In the genomic region with DNA sequence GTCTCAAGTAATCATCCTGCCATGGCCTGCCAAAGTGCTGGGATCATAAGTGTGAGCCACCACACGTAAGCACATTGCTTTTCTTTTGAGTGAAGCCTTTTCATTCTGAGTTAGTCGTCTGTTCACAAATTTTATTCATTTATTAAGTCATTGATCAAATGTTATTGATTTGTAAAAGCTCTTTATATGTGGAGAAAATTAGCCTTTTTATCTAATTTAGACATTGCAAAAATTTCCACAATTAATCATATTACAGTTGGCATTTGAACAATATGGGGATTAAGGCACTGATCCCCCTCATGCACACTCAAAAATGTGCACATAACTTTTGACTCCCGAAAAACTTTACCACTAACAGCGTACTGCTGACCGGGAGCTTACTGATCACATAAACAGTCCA, we compare ENCODE assay signal across 10 cellular contexts. TPM values are rescaled to one million over a fixed set of nuclear protein-coding genes. Genes with fewer than 3 reads are reported as not detected.
"Had no signal": no experiment of that assay in that cellular context is flagged by ENCODE, and none has a peak within 500 bp of the region (broad histone marks: within the 10 kb centered on the region; RNA-seq: fewer than 3 reads in every experiment).

No MANE protein-coding gene starts in this region.

- H3K9ac ChIP-seq: GM23248 had no signal

- H3K4me2 ChIP-seq: GM23338 had no signal

- FAIRE-seq: H54 had no signal

- H3K36me3 ChIP-seq: HAP-1 had no signal

- H3K4me1 ChIP-seq: HAP-1 had no signal

- H3K27ac Mint-ChIP-seq: GM23338, H9, HFFc6 had no signal

- H2AFZ ChIP-seq: GM23248, GM23338 had no signal

- H3K4me3 ChIP-seq: GM23248, GM23338, HAP-1 had no signal

- DNase-seq: GM23248, GOT3, H7, H9, HCEC 1CT, HFFc6 had no signal

- H3K27ac ChIP-seq: GM23248 had no signal

- ATAC-seq: GM23338, HCT116 had no signal

- H3K4me3 Mint-ChIP-seq: GM23338, H9, HFFc6 had no signal

RNA-seq across cellular contexts. Expression of a gene that starts 7.5 kb away (rescaled TPM):
- total RNA-seq: GM23248, HFFc6 had no signal
- polyA plus RNA-seq: GM23248 had no signal
